23 cellular contexts compared by ENCODE assay signal in genomic region chr2:158346041-158346440, GRCh38.
"Had no signal": no experiment of that assay in that cellular context is flagged by ENCODE, and none has a peak within 500 bp of the region (broad histone marks: within the 10 kb centered on the region; RNA-seq: fewer than 3 reads in every experiment).

No MANE protein-coding gene starts in this region.

- DNase-seq: effector memory CD4-positive, alpha-beta T cell; heart right ventricle; hypothalamus; immature natural killer cell; left ventricle myocardium inferior; lower lobe of right lung; midbrain; sigmoid colon; stimulated activated CD4-positive, alpha-beta T cell treated with anti-CD3 and anti-CD28 coated beads, Interleukin-2, amount 100 ng/mL, for 24 hours; stimulated activated CD4-positive, alpha-beta T cell treated with anti-CD3 and anti-CD28 coated beads, Interleukin-4, amount 100 ng/mL, for 4 hours; stimulated activated naive B cell treated with anti-CD40 and anti-IgM and Interleukin-4, amounts not matched to agents 10 μg/mL and 1 μg/mL and 100 μg/mL, for 72 hours; stimulated activated naive CD8-positive, alpha-beta T cell treated with anti-CD3 and anti-CD28 coated beads, Interleukin-15, amount 100 ng/mL, for 72 hours; testis; upper lobe of right lung had no signal

- FAIRE-seq: endometrium, keratinocyte had no signal

- H3K4me3 Mint-ChIP-seq: immature natural killer cell; memory B cell; natural killer cell treated with Interleukin-12 subunit alpha and Interleukin-12 subunit beta and Interleukin-15 and Interleukin-18, amount 100 ng/mL, for 72 hours; stimulated activated naive B cell treated with anti-CD40 and anti-IgM and Interleukin-4, amounts not matched to agents 10 μg/mL and 1 μg/mL and 100 μg/mL, for 72 hours; stimulated activated naive CD8-positive, alpha-beta T cell treated with anti-CD3 and anti-CD28 coated beads, Interleukin-15, amount 100 ng/mL, for 72 hours had no signal

- H3K36me3 ChIP-seq: heart right ventricle, left ventricle myocardium inferior, lower lobe of right lung, neutrophil, right atrium auricular region, sigmoid colon, tibial nerve, upper lobe of right lung had no signal

- H3K27me3 ChIP-seq: heart right ventricle, neutrophil, right atrium auricular region, sigmoid colon, testis, tibial nerve, upper lobe of right lung had no signal

- H3K36me3 Mint-ChIP-seq: immature natural killer cell; memory B cell; natural killer cell treated with Interleukin-12 subunit alpha and Interleukin-12 subunit beta and Interleukin-15 and Interleukin-18, amount 100 ng/mL, for 72 hours; stimulated activated naive B cell treated with anti-CD40 and anti-IgM and Interleukin-4, amounts not matched to agents 10 μg/mL and 1 μg/mL and 100 μg/mL, for 72 hours had no signal

- H3K27ac ChIP-seq: heart right ventricle, left ventricle myocardium inferior, lower lobe of right lung, neutrophil, right atrium auricular region, sigmoid colon, skin epidermis, testis, tibial nerve, upper lobe of right lung had no signal

- H3K9me3 Mint-ChIP-seq: memory B cell; natural killer cell treated with Interleukin-12 subunit alpha and Interleukin-12 subunit beta and Interleukin-15 and Interleukin-18, amount 100 ng/mL, for 72 hours; stimulated activated naive B cell treated with anti-CD40 and anti-IgM and Interleukin-4, amounts not matched to agents 10 μg/mL and 1 μg/mL and 100 μg/mL, for 72 hours; stimulated activated naive CD8-positive, alpha-beta T cell treated with anti-CD3 and anti-CD28 coated beads, Interleukin-15, amount 100 ng/mL, for 72 hours had no signal

- H3K27me3 Mint-ChIP-seq: natural killer cell treated with Interleukin-12 subunit alpha and Interleukin-12 subunit beta and Interleukin-15 and Interleukin-18, amount 100 ng/mL, for 72 hours; stimulated activated naive CD8-positive, alpha-beta T cell treated with anti-CD3 and anti-CD28 coated beads, Interleukin-15, amount 100 ng/mL, for 72 hours had no signal

- H3K4me1 ChIP-seq: heart right ventricle, left ventricle myocardium inferior, lower lobe of right lung, right atrium auricular region, sigmoid colon, testis, tibial nerve, upper lobe of right lung had no signal

- H3K9me3 ChIP-seq: heart right ventricle, left ventricle myocardium inferior, lower lobe of right lung, neutrophil, right atrium auricular region, sigmoid colon, testis, tibial nerve, upper lobe of right lung had no signal

- H3K4me3 ChIP-seq: heart right ventricle, left ventricle myocardium inferior, lower lobe of right lung, right atrium auricular region, sigmoid colon, skin epidermis, testis, tibial nerve, upper lobe of right lung had no signal

- ATAC-seq: esophagus mucosa; heart right ventricle; lower lobe of right lung; natural killer cell treated with Interleukin-12 subunit alpha and Interleukin-12 subunit beta and Interleukin-15 and Interleukin-18, amount 100 ng/mL, for 72 hours; stimulated activated naive B cell treated with anti-CD40 and anti-IgM and Interleukin-4, amounts not matched to agents 10 μg/mL and 1 μg/mL and 100 μg/mL, for 72 hours; stimulated activated naive CD8-positive, alpha-beta T cell treated with anti-CD3 and anti-CD28 coated beads, Interleukin-15, amount 100 ng/mL, for 72 hours; upper lobe of right lung had no signal

- H3K4me1 Mint-ChIP-seq: immature natural killer cell; memory B cell; stimulated activated naive B cell treated with anti-CD40 and anti-IgM and Interleukin-4, amounts not matched to agents 10 μg/mL and 1 μg/mL and 100 μg/mL, for 72 hours; stimulated activated naive CD8-positive, alpha-beta T cell treated with anti-CD3 and anti-CD28 coated beads, Interleukin-15, amount 100 ng/mL, for 72 hours had no signal

- H3K27ac Mint-ChIP-seq: immature natural killer cell; memory B cell; natural killer cell treated with Interleukin-12 subunit alpha and Interleukin-12 subunit beta and Interleukin-15 and Interleukin-18, amount 100 ng/mL, for 72 hours; stimulated activated naive B cell treated with anti-CD40 and anti-IgM and Interleukin-4, amounts not matched to agents 10 μg/mL and 1 μg/mL and 100 μg/mL, for 72 hours; stimulated activated naive CD8-positive, alpha-beta T cell treated with anti-CD3 and anti-CD28 coated beads, Interleukin-15, amount 100 ng/mL, for 72 hours had no signal
